In the genomic region with DNA sequence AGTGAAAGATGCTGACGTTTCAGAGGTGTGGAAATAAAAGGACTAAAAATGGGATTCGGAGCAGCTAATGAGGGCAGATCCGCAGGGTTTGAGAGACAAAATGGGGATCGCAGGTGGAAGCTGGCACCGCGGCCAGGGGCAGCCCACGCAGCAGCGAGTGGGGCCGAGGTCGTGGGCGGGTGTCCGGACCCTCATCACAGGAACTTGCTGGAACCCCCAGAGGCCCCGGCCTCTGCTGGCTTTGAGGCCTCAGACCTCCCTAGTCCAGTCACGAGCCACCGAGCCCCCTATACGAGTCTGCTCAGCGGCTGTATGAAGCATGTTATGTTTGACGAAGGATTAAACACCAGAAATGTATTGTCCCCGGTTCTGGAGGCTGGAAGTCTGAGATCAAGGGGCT, we compare ENCODE assay signal across 23 cellular contexts. TPM values are rescaled to one million over a fixed set of nuclear protein-coding genes. Genes with fewer than 3 reads are reported as not detected.
"Had no signal": no experiment of that assay in that cellular context is flagged by ENCODE, and none has a peak within 500 bp of the region (broad histone marks: within the 10 kb centered on the region; RNA-seq: fewer than 3 reads in every experiment).

No MANE protein-coding gene starts in this region.

- H3K27ac ChIP-seq: colonic mucosa, dorsolateral prefrontal cortex, gastroesophageal sphincter, neural progenitor cell, pancreas, stomach, transverse colon, vagina had no signal

- H3K4me3 ChIP-seq: colonic mucosa, dorsolateral prefrontal cortex, gastroesophageal sphincter, neural progenitor cell, pancreas, stomach, transverse colon, vagina had no signal

- H3K36me3 Mint-ChIP-seq: activated naive CD8-positive, alpha-beta T cell treated with anti-CD3 and anti-CD28 coated beads for 36 hours; naive B cell; neural progenitor cell; stimulated activated memory B cell treated with anti-CD40 and anti-IgM and Interleukin-4, amounts not matched to agents 10 μg/mL and 1 μg/mL and 100 μg/mL, for 72 hours had no signal

- H3K36me3 ChIP-seq: colonic mucosa, gastroesophageal sphincter, neural progenitor cell, pancreas, stomach, transverse colon, vagina had no signal

- H3K4me1 ChIP-seq: colonic mucosa, gastroesophageal sphincter, pancreas, stomach, transverse colon, vagina had no signal

- ATAC-seq: gastroesophageal sphincter; pancreas; right cardiac atrium; stimulated activated memory B cell treated with anti-CD40 and anti-IgM and Interleukin-4, amounts not matched to agents 10 μg/mL and 1 μg/mL and 100 μg/mL, for 72 hours had no signal

- H3K27me3 ChIP-seq: colonic mucosa, neural progenitor cell, vagina had no signal

- H3K9me3 ChIP-seq: colonic mucosa, pancreas, SK-N-SH, transverse colon, vagina had no signal

- H3K4me3 Mint-ChIP-seq: activated naive CD8-positive, alpha-beta T cell treated with anti-CD3 and anti-CD28 coated beads for 36 hours; activated T-helper 1 cell treated with anti-CD3 and anti-CD28 coated beads, Interleukin-12 subunit alpha, Interleukin-12 subunit beta, Interleukin-2, Interleukin-4 antibody, amounts not matched to agents 30 ng/mL and 10 ng/mL and 1 ng/mL, durations not matched to agents 14 hours and 24 hours and 36 hours; central memory CD8-positive, alpha-beta T cell; stimulated activated memory B cell treated with anti-CD40 and anti-IgM and Interleukin-4, amounts not matched to agents 10 μg/mL and 1 μg/mL and 100 μg/mL, for 72 hours had no signal

- DNase-seq: activated gamma-delta T cell; activated naive CD8-positive, alpha-beta T cell treated with anti-CD3 and anti-CD28 coated beads for 36 hours; colonic mucosa; hypothalamus; mesendoderm; naive B cell; SK-N-SH; small intestine; stimulated activated CD4-positive, alpha-beta T cell treated with anti-CD3 and anti-CD28 coated beads, Interleukin-15, amount 100 ng/mL, for 24 hours; stomach; transverse colon had no signal

- H3K27me3 Mint-ChIP-seq: activated naive CD8-positive, alpha-beta T cell treated with anti-CD3 and anti-CD28 coated beads for 36 hours had no signal

- H3K27ac Mint-ChIP-seq: activated naive CD8-positive, alpha-beta T cell treated with anti-CD3 and anti-CD28 coated beads for 36 hours; activated T-helper 1 cell treated with anti-CD3 and anti-CD28 coated beads, Interleukin-12 subunit alpha, Interleukin-12 subunit beta, Interleukin-2, Interleukin-4 antibody, amounts not matched to agents 30 ng/mL and 10 ng/mL and 1 ng/mL, durations not matched to agents 14 hours and 24 hours and 36 hours; neural progenitor cell; stimulated activated memory B cell treated with anti-CD40 and anti-IgM and Interleukin-4, amounts not matched to agents 10 μg/mL and 1 μg/mL and 100 μg/mL, for 72 hours had no signal

- H3K4me1 Mint-ChIP-seq: activated naive CD8-positive, alpha-beta T cell treated with anti-CD3 and anti-CD28 coated beads for 36 hours; central memory CD8-positive, alpha-beta T cell; naive B cell; stimulated activated memory B cell treated with anti-CD40 and anti-IgM and Interleukin-4, amounts not matched to agents 10 μg/mL and 1 μg/mL and 100 μg/mL, for 72 hours had no signal

- H3K9me3 Mint-ChIP-seq: activated naive CD8-positive, alpha-beta T cell treated with anti-CD3 and anti-CD28 coated beads for 36 hours; activated T-helper 1 cell treated with anti-CD3 and anti-CD28 coated beads, Interleukin-12 subunit alpha, Interleukin-12 subunit beta, Interleukin-2, Interleukin-4 antibody, amounts not matched to agents 30 ng/mL and 10 ng/mL and 1 ng/mL, durations not matched to agents 14 hours and 24 hours and 36 hours; central memory CD8-positive, alpha-beta T cell; neural progenitor cell had no signal

RNA-seq across cellular contexts. Expression of a gene that starts 45.8 kb away (rescaled TPM):
- total RNA-seq: activated naive CD8-positive, alpha-beta T cell treated with anti-CD3 and anti-CD28 coated beads for 36 hours; activated T-helper 1 cell treated with anti-CD3 and anti-CD28 coated beads, Interleukin-12 subunit alpha, Interleukin-12 subunit beta, Interleukin-2, Interleukin-4 antibody, amounts not matched to agents 30 ng/mL and 10 ng/mL and 1 ng/mL, durations not matched to agents 14 hours and 24 hours and 36 hours; astrocyte; pulmonary artery endothelial cell; T-helper 2 cell treated with Interferon-gamma antibody and Interleukin-4, amounts not matched to agents 100 ng/mL and 5 ng/mL, for 36 hours had no signal
